9 cellular contexts compared by ENCODE assay signal in the genomic region with DNA sequence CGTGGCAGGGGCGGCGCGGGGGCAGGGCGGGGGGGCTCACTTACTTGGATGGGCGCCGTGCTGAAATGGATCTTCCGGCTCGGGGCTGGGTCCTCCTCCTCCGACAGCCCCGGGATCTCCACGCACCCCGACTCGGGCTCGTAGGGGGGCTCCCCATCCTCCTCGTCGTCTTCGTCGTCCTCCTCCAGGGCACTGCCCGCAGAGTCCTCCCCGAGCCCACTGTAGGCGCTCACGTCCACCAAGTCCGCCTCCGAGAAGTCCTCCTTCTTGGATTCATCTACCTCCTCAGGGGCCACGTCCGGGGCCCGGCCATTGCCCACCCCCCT. TPM values are rescaled to one million over a fixed set of nuclear protein-coding genes. Genes with fewer than 3 reads are reported as not detected.
DNase-seq lines count a peak whose midpoint lies in the region; ATAC-seq, FAIRE-seq and TF ChIP-seq lines count a peak whose summit lies in the region.
"Had no signal": no experiment of that assay in that cellular context is flagged by ENCODE, and none has a peak within 500 bp of the region (broad histone marks: within the 10 kb centered on the region; RNA-seq: fewer than 3 reads in every experiment).

No MANE protein-coding gene starts in this region.

- H3K9ac ChIP-seq in endothelial cell of umbilical vein (replicated peaks; ENCODE audit: extremely low read depth, insufficient read depth, low read length): peak overlapping the region; percentile 38
- peak overlapping the region; percentile 67 for H3K9ac ChIP-seq in parathyroid adenoma

- H3K4me3 ChIP-seq in OCI-LY7 (ENCODE audit: low read depth, low read length, poor library complexity, severe bottlenecking) (peak overlapping the region; percentile 89), endothelial cell of umbilical vein (replicated peaks in 1 of 3; ENCODE audit: insufficient read depth in 1 of 3, low read depth in 1 of 3, low read length in 3 of 3) (peak overlapping the region; percentile 53 to 82 (median 63)), parathyroid adenoma (ENCODE audit: low read depth, low read length) (peak overlapping the region; percentile 71)

- H3K79me2 ChIP-seq in OCI-LY7 (ENCODE audit: insufficient read depth, low read depth, low read length): peaks cover 59% of the 10 kb centered on the region
- peaks cover 63% of the 10 kb centered on the region for H3K79me2 ChIP-seq in endothelial cell of umbilical vein (ENCODE audit: control insufficient read depth, insufficient read depth, low read length)
- H3K79me2 ChIP-seq in parathyroid adenoma: peaks cover 4% of the 10 kb centered on the region

- H3K9me3 ChIP-seq in OCI-LY7 (ENCODE audit: low read length) (no peaks in the 10 kb centered on the region), endothelial cell of umbilical vein (replicated peaks; ENCODE audit: control insufficient read depth, insufficient read depth, low read length) (no peaks in the 10 kb centered on the region), parathyroid adenoma (ENCODE audit: control insufficient read depth, low read length) (no peaks in the 10 kb centered on the region)

- H3K4me2 ChIP-seq in OCI-LY7 (ENCODE audit: low read length): peak overlapping the region; percentile 95
- peak overlapping the region; percentile 54 for H3K4me2 ChIP-seq in endothelial cell of umbilical vein (ENCODE audit: insufficient read depth, low read length)
- H3K4me2 ChIP-seq in parathyroid adenoma (ENCODE audit: low read length): peak overlapping the region; percentile 66

- H3K27ac ChIP-seq in OCI-LY7 (ENCODE audit: low read depth, low read length, poor library complexity, severe bottlenecking): peak overlapping the region; percentile 87
- H3K27ac ChIP-seq in endothelial cell of umbilical vein (ENCODE audit: insufficient read depth, low read depth, low read length): peak overlapping the region; percentile 17
- peak overlapping the region; percentile 24 for H3K27ac ChIP-seq in parathyroid adenoma

- TF ChIP-seq CTCF in OCI-LY7 (conservative IDR thresholded peaks at IDR 0.05; ENCODE audit: low read length) (no peak), endothelial cell of umbilical vein (IDR thresholded peaks at IDR 0.05; ENCODE audit: extremely low read depth in 1 of 2, insufficient read depth in 1 of 2, low read depth in 1 of 2, low read length in 2 of 2) (no peak), parathyroid adenoma (IDR thresholded peaks at IDR 0.05) (no peak)

- peaks cover 22% of the 10 kb centered on the region for H4K20me1 ChIP-seq in OCI-LY7 (ENCODE audit: insufficient read depth, low read length)
- H4K20me1 ChIP-seq in endothelial cell of umbilical vein (replicated peaks; ENCODE audit: control insufficient read depth, extremely low read depth, insufficient read depth, low read length): no peaks in the 10 kb centered on the region

- BruUV-seq in OCI-LY7 (replicated peaks; lab: Mats Ljungman, UMichigan) (no TSS peak), endothelial cell of umbilical vein (replicated peaks; lab: Mats Ljungman, UMichigan) (no TSS peak)

- DNase-seq in ELF-1 (ENCODE audit: low read depth, low spot score) (peak; percentile 26), OCI-LY7 (ENCODE audit: low spot score) (no peak), endothelial cell of umbilical vein (ENCODE audit: low read depth, low spot score) (no peak), iPS-NIHi11 (ENCODE audit: low spot score) (no peak), AG20443 (ENCODE audit: low spot score) (no peak), D341Med (ENCODE audit: low spot score) (no peak)

- FAIRE-seq in endothelial cell of umbilical vein (lab: Jason Lieb, UNC): no peak

- peaks cover 49% of the 10 kb centered on the region for H3K36me3 ChIP-seq in OCI-LY7 (ENCODE audit: insufficient read depth, low read length)
- peaks cover 0 to 10% of the 10 kb centered on the region in 2 experiments for H3K36me3 ChIP-seq in endothelial cell of umbilical vein (ENCODE audit: control insufficient read depth in 2 of 2, extremely low read depth in 1 of 2, insufficient read depth in 2 of 2, low read length in 2 of 2)
- H3K36me3 ChIP-seq in parathyroid adenoma (ENCODE audit: control insufficient read depth, insufficient read depth, low read length): no peaks in the 10 kb centered on the region

- H2AFZ ChIP-seq in OCI-LY7 (ENCODE audit: low read length): no peak overlapping the region
- H2AFZ ChIP-seq in endothelial cell of umbilical vein (ENCODE audit: low read depth, low read length): no peak overlapping the region
- H2AFZ ChIP-seq in parathyroid adenoma: peak overlapping the region; percentile 48

- POLR2A ChIA-PET in OCI-LY7 (lab: Charles Lee): no interaction called here
- POLR2A ChIA-PET in endothelial cell of umbilical vein (lab: Charles Lee): no interaction called here

- ATAC-seq in GM19328 (IDR thresholded peaks at IDR 0.05; ENCODE audit: unreplicated experiment): no peak

- intact Hi-C loops in OCI-LY7 (cut with micrococcal nuclease; ENCODE audit: unreplicated experiment) (no loop called here), endothelial cell of umbilical vein (cut with micrococcal nuclease) (no loop called here)

- H3K9me1 ChIP-seq in endothelial cell of umbilical vein (replicated peaks; ENCODE audit: control insufficient read depth, extremely low read depth, insufficient read depth, low read length): no peaks in the 10 kb centered on the region

- no peak for TF ChIP-seq POLR2A in endothelial cell of umbilical vein (IDR thresholded peaks at IDR 0.05; ENCODE audit: low read depth, low read length)

- H3K4me1 ChIP-seq in OCI-LY7 (ENCODE audit: insufficient read depth, low read length, poor library complexity, severe bottlenecking) (peaks cover 50% of the 10 kb centered on the region), endothelial cell of umbilical vein (ENCODE audit: control insufficient read depth, extremely low read depth, insufficient read depth, low read length) (peaks cover 32% of the 10 kb centered on the region), parathyroid adenoma (peaks cover 20% of the 10 kb centered on the region)

- dilution Hi-C loops in endothelial cell of umbilical vein (cut with MboI; ENCODE audit: extremely low pct_ligation_motif_present, low sequenced_read_pairs): no loop called here

- H3K27me3 ChIP-seq in endothelial cell of umbilical vein (ENCODE audit: control insufficient read depth in 2 of 2, insufficient read depth in 2 of 2, low read length in 2 of 2) (no peaks in the 10 kb centered on the region), parathyroid adenoma (ENCODE audit: control insufficient read depth, insufficient read depth, low read length) (no peaks in the 10 kb centered on the region)

- no peaks in the 10 kb centered on the region for H3K9me2 ChIP-seq in OCI-LY7 (ENCODE audit: insufficient read depth, low read length)

- CTCF ChIA-PET in OCI-LY7 (lab: Charles Lee; ENCODE audit: unreplicated experiment): no interaction called here
- CTCF ChIA-PET in endothelial cell of umbilical vein (lab: Charles Lee): interaction anchor here (1.3 to 4.3 kb wide), 5 partner anchors 9 to 54 kb away, joined by 3 to 27 read pairs (median 13); a partner anchor contains a TSS

RNA-seq across cellular contexts. Expression of a gene that starts 1.4 kb away (rescaled TPM):
- 45.3 and 73.2 TPM in 2 replicates for total RNA-seq in OCI-LY7 (2014; rRNA removed; shearing (Covaris generic))
- total RNA-seq in OCI-LY7 (2022) (73.9 and 87.0 TPM in 2 replicates), endothelial cell of umbilical vein (58.3 and 60.2 TPM in 2 replicates)
- 17.7 and 20.1 TPM in 2 replicates for polyA plus RNA-seq in endothelial cell of umbilical vein
- polyA plus RNA-seq in endothelial cell of umbilical vein (2011; cell fraction: cytosol; rRNA removed): 16.0 and 16.9 TPM in 2 replicates
- polyA plus RNA-seq in endothelial cell of umbilical vein (2011; cell fraction: nucleus; rRNA removed): 34.5 and 47.2 TPM in 2 replicates
- polyA plus RNA-seq in endothelial cell of umbilical vein (2012): 29.3 and 35.0 TPM in 2 replicates
- polyA minus RNA-seq in endothelial cell of umbilical vein: 19.7 and 28.9 TPM in 2 replicates
- 23.5 TPM for polyA minus RNA-seq in endothelial cell of umbilical vein (2011; cell fraction: cytosol; rRNA and poly(A)+ RNA removed)
- 7.6 and 14.2 TPM in 2 replicates for polyA minus RNA-seq in endothelial cell of umbilical vein (2011; cell fraction: nucleus; rRNA and poly(A)+ RNA removed)

RNA-seq across cellular contexts. Expression of a gene that starts 16.7 kb away (rescaled TPM):
- 0.57 TPM in 1 of 2 replicates, not detected in the other for total RNA-seq in OCI-LY7 (2014; rRNA removed; shearing (Covaris generic))
- total RNA-seq in OCI-LY7 (2022) (1.1 TPM in 1 of 2 replicates, not detected in the other), endothelial cell of umbilical vein (not detected in 2 replicates)
- polyA plus RNA-seq in endothelial cell of umbilical vein: not detected in 2 replicates
- not detected in 2 replicates for polyA plus RNA-seq in endothelial cell of umbilical vein (2011; cell fraction: cytosol; rRNA removed)
- not detected in 2 replicates for polyA plus RNA-seq in endothelial cell of umbilical vein (2011; cell fraction: nucleus; rRNA removed)
- polyA plus RNA-seq in endothelial cell of umbilical vein (2012): not detected in 2 replicates
- polyA minus RNA-seq in endothelial cell of umbilical vein: not detected in 2 replicates
- not detected for polyA minus RNA-seq in endothelial cell of umbilical vein (2011; cell fraction: cytosol; rRNA and poly(A)+ RNA removed)
- polyA minus RNA-seq in endothelial cell of umbilical vein (2011; cell fraction: nucleus; rRNA and poly(A)+ RNA removed): not detected in 2 replicates
- total RNA-seq: lung microvascular endothelial cell had no signal

RNA-seq across cellular contexts. Expression of a gene that starts 19.1 kb away (rescaled TPM):
- total RNA-seq in OCI-LY7 (2014; rRNA removed; shearing (Covaris generic)): not detected in 2 replicates
- total RNA-seq in OCI-LY7 (2022): 0.13 and 0.59 TPM in 2 replicates
- total RNA-seq in endothelial cell of umbilical vein: 15.6 and 16.1 TPM in 2 replicates
- polyA plus RNA-seq in endothelial cell of umbilical vein: 6.8 and 9.6 TPM in 2 replicates
- 3.5 and 5.3 TPM in 2 replicates for polyA plus RNA-seq in endothelial cell of umbilical vein (2011; cell fraction: cytosol; rRNA removed)
- 18.2 and 24.4 TPM in 2 replicates for polyA plus RNA-seq in endothelial cell of umbilical vein (2011; cell fraction: nucleus; rRNA removed)
- 6.7 and 12.8 TPM in 2 replicates for polyA plus RNA-seq in endothelial cell of umbilical vein (2012)
- polyA minus RNA-seq in endothelial cell of umbilical vein: 5.2 and 7.0 TPM in 2 replicates
- not detected for polyA minus RNA-seq in endothelial cell of umbilical vein (2011; cell fraction: cytosol; rRNA and poly(A)+ RNA removed)
- 5.3 and 9.3 TPM in 2 replicates for polyA minus RNA-seq in endothelial cell of umbilical vein (2011; cell fraction: nucleus; rRNA and poly(A)+ RNA removed)

RNA-seq across cellular contexts. Expression of a gene that starts 52.4 kb away (rescaled TPM):
- not detected in 2 replicates for total RNA-seq in OCI-LY7 (2014; rRNA removed; shearing (Covaris generic))
- total RNA-seq in OCI-LY7 (2022): not detected in 2 replicates
- total RNA-seq in endothelial cell of umbilical vein: 0.07 and 0.23 TPM in 2 replicates
- 0.02 and 0.07 TPM in 2 replicates for polyA plus RNA-seq in endothelial cell of umbilical vein
- polyA plus RNA-seq in endothelial cell of umbilical vein (2011; cell fraction: cytosol; rRNA removed): 0.09 and 0.27 TPM in 2 replicates
- 0.34 and 2.0 TPM in 2 replicates for polyA plus RNA-seq in endothelial cell of umbilical vein (2011; cell fraction: nucleus; rRNA removed)
- 0.35 and 2.1 TPM in 2 replicates for polyA plus RNA-seq in endothelial cell of umbilical vein (2012)
- polyA minus RNA-seq in endothelial cell of umbilical vein: 0.19 and 0.38 TPM in 2 replicates
- polyA minus RNA-seq in endothelial cell of umbilical vein (2011; cell fraction: cytosol; rRNA and poly(A)+ RNA removed): 18.7 TPM
- polyA minus RNA-seq in endothelial cell of umbilical vein (2011; cell fraction: nucleus; rRNA and poly(A)+ RNA removed): 0.14 and 1.6 TPM in 2 replicates

RNA-seq across cellular contexts. Expression of a gene that starts 53.9 kb away (rescaled TPM):
- total RNA-seq in OCI-LY7 (2014; rRNA removed; shearing (Covaris generic)): 10.4 and 21.8 TPM in 2 replicates
- 27.7 and 30.1 TPM in 2 replicates for total RNA-seq in OCI-LY7 (2022)
- total RNA-seq in endothelial cell of umbilical vein: 17.4 and 21.3 TPM in 2 replicates
- polyA plus RNA-seq in endothelial cell of umbilical vein: 114 and 142 TPM in 2 replicates
- polyA plus RNA-seq in endothelial cell of umbilical vein (2011; cell fraction: cytosol; rRNA removed): 55.0 and 58.8 TPM in 2 replicates
- 35.9 and 46.0 TPM in 2 replicates for polyA plus RNA-seq in endothelial cell of umbilical vein (2011; cell fraction: nucleus; rRNA removed)
- 18.9 and 24.0 TPM in 2 replicates for polyA plus RNA-seq in endothelial cell of umbilical vein (2012)
- polyA minus RNA-seq in endothelial cell of umbilical vein: 45.9 and 79.9 TPM in 2 replicates
- polyA minus RNA-seq in endothelial cell of umbilical vein (2011; cell fraction: cytosol; rRNA and poly(A)+ RNA removed): 43.0 TPM
- 26.8 and 33.9 TPM in 2 replicates for polyA minus RNA-seq in endothelial cell of umbilical vein (2011; cell fraction: nucleus; rRNA and poly(A)+ RNA removed)

Comparison
In these comparisons a context has a peak if more than half of its experiments do, and no peak if none do; other contexts are left out.
1. H3K27ac ChIP-seq: peak in every context shown above with its lines; median percentile 87 in OCI-LY7; 24 in parathyroid adenoma; 17 in endothelial cell of umbilical vein.
2. RNA of a gene that starts 19.1 kb away (total RNA-seq): 15.6 to 16.1 TPM in endothelial cell of umbilical vein; 0.13 to 0.59 TPM in OCI-LY7; every median in the first group is over 10 times any median in the second.
3. Peak in every context shown above with its lines, with median percentiles within 50 percentile points of each other: H3K4me2 ChIP-seq and H3K4me3 ChIP-seq.